Comparison of ENCODE assay signal across 1 cellular context in the genomic region with DNA sequence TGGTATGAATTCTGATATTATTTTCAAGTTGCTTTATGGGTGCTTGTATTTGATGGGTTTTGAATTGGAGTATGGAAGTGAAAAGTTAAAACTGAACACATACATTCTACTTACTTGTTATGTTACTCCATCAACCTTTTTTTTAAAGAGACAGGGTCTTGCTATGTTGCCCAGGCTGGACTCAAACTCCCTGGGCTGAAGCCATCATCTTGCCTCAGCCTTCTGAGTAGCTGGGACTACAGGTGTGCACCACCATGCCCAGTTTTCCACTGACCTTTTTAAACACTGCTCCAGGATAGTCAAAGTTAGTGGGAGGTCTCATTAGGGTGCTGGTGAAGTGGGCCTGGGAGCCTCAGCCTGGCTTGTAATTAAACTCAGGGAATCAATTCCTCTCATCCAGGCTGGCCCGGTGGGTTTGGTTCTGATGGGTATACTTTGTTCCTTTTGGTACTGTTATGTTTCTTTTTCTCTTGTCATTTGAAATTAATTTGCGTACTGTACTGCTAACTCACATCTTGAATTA.
TF ChIP-seq lines count a peak whose summit lies in the region.

No MANE protein-coding gene starts in this region.

TF ChIP-seq in SK-N-SH, 30 proteins besides CTCF, POLR2A, EP300 and RAD21 (continued from another document):
- TF ChIP-seq, protein P1, sequence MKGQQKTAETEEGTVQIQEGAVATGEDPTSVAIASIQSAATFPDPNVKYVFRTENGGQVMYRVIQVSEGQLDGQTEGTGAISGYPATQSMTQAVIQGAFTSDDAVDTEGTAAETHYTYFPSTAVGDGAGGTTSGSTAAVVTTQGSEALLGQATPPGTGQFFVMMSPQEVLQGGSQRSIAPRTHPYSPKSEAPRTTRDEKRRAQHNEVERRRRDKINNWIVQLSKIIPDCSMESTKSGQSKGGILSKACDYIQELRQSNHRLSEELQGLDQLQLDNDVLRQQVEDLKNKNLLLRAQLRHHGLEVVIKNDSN (IDR thresholded peaks at IDR 0.05; ENCODE audit: borderline replicate concordance, low read depth): no peak
- TF ChIP-seq, protein P2, sequence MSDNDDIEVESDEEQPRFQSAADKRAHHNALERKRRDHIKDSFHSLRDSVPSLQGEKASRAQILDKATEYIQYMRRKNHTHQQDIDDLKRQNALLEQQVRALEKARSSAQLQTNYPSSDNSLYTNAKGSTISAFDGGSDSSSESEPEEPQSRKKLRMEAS (IDR thresholded peaks at IDR 0.05; ENCODE audit: low read depth): no peak
- no peak for TF ChIP-seq RXRA (IDR thresholded peaks at IDR 0.05; ENCODE audit: borderline replicate concordance, low read depth)
- no peak for TF ChIP-seq GABPA (IDR thresholded peaks at IDR 0.05; ENCODE audit: low read depth)
TF ChIP-seq in SK-N-SH: peak in this region for 0.
